In the genomic region with DNA sequence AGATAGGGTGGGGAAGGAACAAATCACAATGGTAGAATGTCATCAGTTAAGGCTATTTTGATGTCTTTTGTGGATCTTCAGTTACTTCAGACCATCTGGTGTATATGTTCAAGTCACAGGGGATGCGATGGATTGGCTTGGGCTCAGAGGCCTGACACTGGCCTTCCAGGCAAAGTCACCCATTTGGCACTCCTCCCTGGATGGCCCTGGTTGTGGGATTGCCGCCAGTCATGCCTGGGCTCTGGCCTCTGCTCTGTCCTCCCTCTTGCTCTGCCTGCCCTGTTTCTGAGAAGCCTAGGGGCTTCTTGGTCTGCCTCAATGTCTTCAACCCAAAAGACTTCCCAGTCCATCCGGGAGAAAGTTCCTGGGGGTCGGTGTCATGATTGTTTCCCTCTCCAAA, we compare ENCODE assay signal across 19 cellular contexts. TPM values are rescaled to one million over a fixed set of nuclear protein-coding genes. Genes with fewer than 3 reads are reported as not detected.
A peak's percentile ranks its signal among the peaks of the same experiment; 100 is the strongest.
DNase-seq lines count a peak whose midpoint lies in the region; ATAC-seq and TF ChIP-seq lines count a peak whose summit lies in the region.
"Had no signal": no experiment of that assay in that cellular context is flagged by ENCODE, and none has a peak within 500 bp of the region (broad histone marks: within the 10 kb centered on the region; RNA-seq: fewer than 3 reads in every experiment).

No MANE protein-coding gene starts in this region.

- no peak overlapping the region for H2AFZ ChIP-seq in osteoblast (ENCODE audit: low read length)
- H2AFZ ChIP-seq: GM23248 had no signal

- no peaks in the 10 kb centered on the region for H3K79me2 ChIP-seq in osteoblast (ENCODE audit: insufficient read depth, low read length)

- H3K27ac ChIP-seq in left ventricle myocardium inferior (replicated peaks) (no peak overlapping the region), right atrium auricular region (no peak overlapping the region), osteoblast (ENCODE audit: low read depth, low read length) (no peak overlapping the region)
- H3K27ac ChIP-seq: GM23248, HL-60 had no signal

- peaks cover 5% of the 10 kb centered on the region for H3K9me3 ChIP-seq in left ventricle myocardium inferior (replicated peaks)
- no peaks in the 10 kb centered on the region for H3K9me3 ChIP-seq in right atrium auricular region
- no peaks in the 10 kb centered on the region for H3K9me3 ChIP-seq in osteoblast (ENCODE audit: low read depth, low read length)
- H3K9me3 ChIP-seq: BE2C, HAP-1 had no signal

- no peak for TF ChIP-seq CTCF in left ventricle myocardium inferior (IDR thresholded peaks at IDR 0.05; ENCODE audit: borderline replicate concordance)
- no peak for TF ChIP-seq CTCF in right atrium auricular region (IDR thresholded peaks at IDR 0.05)
- no peak for TF ChIP-seq CTCF in osteoblast (IDR thresholded peaks at IDR 0.05; ENCODE audit: extremely low read depth, low read depth, low read length)

- H3K36me3 Mint-ChIP-seq in activated naive CD4-positive, alpha-beta T cell treated with anti-CD3 and anti-CD28 coated beads, Interleukin-2, amount 50 U/mL, for 72 hours, result peaks cover 17 to 42% of the 10 kb centered on the region in 2 donors
- H3K36me3 Mint-ChIP-seq: CD4-positive, CD25-positive, alpha-beta regulatory T cell had no signal

- H3K36me3 ChIP-seq in left ventricle myocardium inferior (no peaks in the 10 kb centered on the region), right atrium auricular region (no peaks in the 10 kb centered on the region), osteoblast (ENCODE audit: insufficient read depth, low read length) (no peaks in the 10 kb centered on the region)
- H3K36me3 ChIP-seq: BE2C, HAP-1 had no signal

- no peak overlapping the region for H3K27ac Mint-ChIP-seq in activated naive CD4-positive, alpha-beta T cell treated with anti-CD3 and anti-CD28 coated beads, Interleukin-2, amount 50 U/mL, for 72 hours
- H3K27ac Mint-ChIP-seq: CD4-positive, CD25-positive, alpha-beta regulatory T cell; CD8-positive, alpha-beta memory T cell had no signal

- H3K9me3 Mint-ChIP-seq in activated naive CD4-positive, alpha-beta T cell treated with anti-CD3 and anti-CD28 coated beads, Interleukin-2, amount 50 U/mL, for 72 hours, result peaks cover 6 to 42% of the 10 kb centered on the region in 2 donors

- H3K4me2 ChIP-seq in osteoblast (ENCODE audit: insufficient read depth, low read length), result no peak overlapping the region

- ATAC-seq in activated naive CD4-positive, alpha-beta T cell treated with anti-CD3 and anti-CD28 coated beads, Interleukin-2, amount 50 U/mL, for 72 hours, result no peak

- H3K4me1 ChIP-seq in left ventricle myocardium inferior (no peaks in the 10 kb centered on the region), right atrium auricular region (no peaks in the 10 kb centered on the region), osteoblast (ENCODE audit: insufficient read depth, low read length) (no peaks in the 10 kb centered on the region)
- H3K4me1 ChIP-seq: BE2C, HAP-1 had no signal

- DNase-seq in left ventricle myocardium inferior (peak; percentile 36), right atrium auricular region (ENCODE audit: low spot score) (no peak), cerebellum (ENCODE audit: low spot score) (peak; percentile 37), osteoblast (ENCODE audit: insufficient read length, low spot score, missing footprints) (peak; percentile 23), T-helper 9 cell (no peak)
- DNase-seq in activated naive CD4-positive, alpha-beta T cell treated with anti-CD3 and anti-CD28 coated beads, Interleukin-2, amount 50 U/mL, for 72 hours (ENCODE audit: low spot score in 2 of 2), result no peak
- DNase-seq: ACHN; BE2C; C1 segment of cervical spinal cord; CD4-positive, CD25-positive, alpha-beta regulatory T cell; CD8-positive, alpha-beta memory T cell; COR-L47; DMS 273 treated with DMSO at 0.1 percent for 48 hours; DMS53; DND-41; EL; GM23248 had no signal

- H3K4me3 ChIP-seq in left ventricle myocardium inferior (no peak overlapping the region), right atrium auricular region (no peak overlapping the region), osteoblast (ENCODE audit: insufficient read depth, low read length) (no peak overlapping the region)
- H3K4me3 ChIP-seq: GM23248, HAP-1 had no signal

- H3K27me3 ChIP-seq in left ventricle myocardium inferior (ENCODE audit: low read depth) (no peaks in the 10 kb centered on the region), right atrium auricular region (no peaks in the 10 kb centered on the region), osteoblast (ENCODE audit: insufficient read depth, low read length) (no peaks in the 10 kb centered on the region)
- H3K27me3 ChIP-seq: BE2C had no signal

- no peaks in the 10 kb centered on the region for H4K20me1 ChIP-seq in osteoblast (ENCODE audit: insufficient read depth, low read length)

- intact Hi-C loops in left ventricle myocardium inferior (cut with micrococcal nuclease), result no loop called here

RNA-seq across cellular contexts. Expression of a gene that starts 50.2 kb away (rescaled TPM):
- total RNA-seq in left ventricle myocardium inferior (30.4 TPM), right atrium auricular region (10 to 100 TPM; 46.2 to 48.0 TPM), cerebellum (83.1 TPM), osteoblast (65.7 and 82.2 TPM in 2 replicates)
- 10 to 100 TPM; 64.1 to 90.3 TPM for total RNA-seq in activated naive CD4-positive, alpha-beta T cell treated with anti-CD3 and anti-CD28 coated beads, Interleukin-2, amount 50 U/mL, for 72 hours

RNA-seq across cellular contexts. Expression of a gene that starts 50.6 kb away (rescaled TPM):
- total RNA-seq in left ventricle myocardium inferior (4.4 TPM), right atrium auricular region (1 to 10 TPM; 2.4 to 3.1 TPM), cerebellum (14.6 TPM), osteoblast (6.9 and 7.1 TPM in 2 replicates)
- 1 to 10 TPM; 2.6 to 6.4 TPM for total RNA-seq in activated naive CD4-positive, alpha-beta T cell treated with anti-CD3 and anti-CD28 coated beads, Interleukin-2, amount 50 U/mL, for 72 hours

Comparison
In these comparisons a context has a peak if more than half of its experiments do, and no peak if none do; other contexts are left out.
1. DNase-seq: peak in left ventricle myocardium inferior (single experiment), cerebellum (single experiment) and osteoblast (single experiment); none in right atrium auricular region (single experiment), T-helper 9 cell (single experiment) and activated naive CD4-positive, alpha-beta T cell treated with anti-CD3 and anti-CD28 coated beads, Interleukin-2, amount 50 U/mL, for 72 hours (0 of 2).